In genomic region chr10:22320591-22321155, GRCh38 we compare ENCODE assay signal across 8 cellular contexts. TPM values are rescaled to one million over a fixed set of nuclear protein-coding genes. Genes with fewer than 3 reads are reported as not detected.
DNase-seq lines count a peak whose midpoint lies in the region; ATAC-seq and TF ChIP-seq lines count a peak whose summit lies in the region.

BMI1 (plus strand) TSS chr10:22321099; CDS start chr10:22326450, 5,351 bp downstream.

- 1% methylated on average over 27 to 84 of the region's 85 CpGs for WGBS in lung, 2 donors

- H3K27me3 ChIP-seq in endocrine pancreas (ENCODE audit: control insufficient read depth, insufficient read depth, low read length): no peaks in the 10 kb centered on the region
- no peaks in the 10 kb centered on the region for H3K27me3 ChIP-seq in lung (ENCODE audit: control insufficient read depth, insufficient read depth)

- peaks cover 2 to 9% of the 10 kb centered on the region in 2 donors for H3K36me3 Mint-ChIP-seq in stimulated activated naive B cell treated with anti-CD40 and anti-IgM and Interleukin-4, amounts not matched to agents 10 μg/mL and 1 μg/mL and 100 μg/mL, for 72 hours

- H3K4me1 ChIP-seq in endocrine pancreas (ENCODE audit: control insufficient read depth, insufficient read depth, low read length) (peaks cover 37% of the 10 kb centered on the region), lung (ENCODE audit: control insufficient read depth in 2 of 2, insufficient read depth in 2 of 2, low read length in 2 of 2) (peaks cover 0 to 25% of the 10 kb centered on the region in 2 donors)

- peak within 1 kb of the TSS; percentile 97 for H3K27ac Mint-ChIP-seq in stimulated activated naive B cell treated with anti-CD40 and anti-IgM and Interleukin-4, amounts not matched to agents 10 μg/mL and 1 μg/mL and 100 μg/mL, for 72 hours

- no peaks in the 10 kb centered on the region for H3K27me3 Mint-ChIP-seq in stimulated activated naive B cell treated with anti-CD40 and anti-IgM and Interleukin-4, amounts not matched to agents 10 μg/mL and 1 μg/mL and 100 μg/mL, for 72 hours

- no peaks in the 10 kb centered on the region for H3K9me3 ChIP-seq in endocrine pancreas (ENCODE audit: control insufficient read depth, low read length)
- H3K9me3 ChIP-seq in lung (ENCODE audit: control insufficient read depth in 2 of 2, insufficient read depth in 1 of 2, low read length in 1 of 2): no peaks in the 10 kb centered on the region

- peak within 1 kb of the TSS; percentile 92 for H3K9ac ChIP-seq in endocrine pancreas (ENCODE audit: control insufficient read depth, insufficient read depth, low read length)

- peaks cover 27 to 49% of the 10 kb centered on the region in 2 donors for H3K4me1 Mint-ChIP-seq in stimulated activated naive B cell treated with anti-CD40 and anti-IgM and Interleukin-4, amounts not matched to agents 10 μg/mL and 1 μg/mL and 100 μg/mL, for 72 hours

- DNase-seq in DMS153 (lab: John Stamatoyannopoulos, UW) (peak; percentile 7), DMS153 treated with DMSO at 0.1 percent for 48 hours (lab: John Stamatoyannopoulos, UW; ENCODE audit: unreplicated experiment) (no peak), NCI-H526 treated with DMSO at 0.1 percent for 48 hours (lab: John Stamatoyannopoulos, UW) (peak; percentile 45), lung (ENCODE audit: low spot score) (peak; percentile 79)
- DNase-seq in activated CD8-positive, alpha-beta memory T cell treated with anti-CD3 and anti-CD28 coated beads, Interleukin-2, amount 50 U/mL, for 4 hours: peak; percentile 68
- peak; percentile 37 for DNase-seq in stimulated activated naive B cell treated with anti-CD40 and anti-IgM and Interleukin-4, amounts not matched to agents 10 μg/mL and 1 μg/mL and 100 μg/mL, for 72 hours

- ATAC-seq in HG02973 (IDR thresholded peaks at IDR 0.05; ENCODE audit: unreplicated experiment): peak; percentile 21
- ATAC-seq in lung (ENCODE audit: insufficient read depth, low FRiP score): peak; percentile 56
- peak; percentile 19 to 20 for ATAC-seq in stimulated activated naive B cell treated with anti-CD40 and anti-IgM and Interleukin-4, amounts not matched to agents 10 μg/mL and 1 μg/mL and 100 μg/mL, for 72 hours (replicated peaks)

- H3K4me3 ChIP-seq in endocrine pancreas (ENCODE audit: control insufficient read depth, insufficient read depth, low read length) (peak within 1 kb of the TSS; percentile 90), lung (peak within 1 kb of the TSS; percentile 86)

- no peaks in the 10 kb centered on the region for H3K9me3 Mint-ChIP-seq in stimulated activated naive B cell treated with anti-CD40 and anti-IgM and Interleukin-4, amounts not matched to agents 10 μg/mL and 1 μg/mL and 100 μg/mL, for 72 hours

- H3K4me3 Mint-ChIP-seq in stimulated activated naive B cell treated with anti-CD40 and anti-IgM and Interleukin-4, amounts not matched to agents 10 μg/mL and 1 μg/mL and 100 μg/mL, for 72 hours: peak within 1 kb of the TSS; percentile 90 to 92

- peak within 1 kb of the TSS; percentile 89 to 91 for H3K27ac ChIP-seq in lung (ENCODE audit: low read depth in 1 of 2, low read length in 1 of 2)

- H3K36me3 ChIP-seq in endocrine pancreas (ENCODE audit: control insufficient read depth, insufficient read depth, low read length): no peaks in the 10 kb centered on the region
- no peaks in the 10 kb centered on the region for H3K36me3 ChIP-seq in lung (ENCODE audit: control insufficient read depth in 2 of 2, insufficient read depth in 2 of 2, low read length in 2 of 2)

- TF ChIP-seq CTCF in lung (IDR thresholded peaks at IDR 0.05; ENCODE audit: control extremely low read depth, extremely low read depth): no peak

RNA-seq across cellular contexts. Expression of gene BMI1, which starts in this region (rescaled TPM):
- total RNA-seq in lung: 10 to 100 TPM; 40.8 to 81.1 TPM
- polyA plus RNA-seq in lung: 10 to 100 TPM; 21.9 to 22.5 TPM
